28 cellular contexts compared by ENCODE assay signal in genomic region chr18:26722582-26722931, GRCh38.
"Had no signal": no experiment of that assay in that cellular context is flagged by ENCODE, and none has a peak within 500 bp of the region (broad histone marks: within the 10 kb centered on the region; RNA-seq: fewer than 3 reads in every experiment).

No MANE protein-coding gene starts in this region.

- H3K4me1 Mint-ChIP-seq: naive B cell; natural killer cell; nephron progenitor cell; stimulated activated effector memory CD8-positive, alpha-beta T cell treated with anti-CD3 and anti-CD28 coated beads, Interleukin-12 subunit alpha, Interleukin-12 subunit beta, amount 100 ng/mL, for 72 hours had no signal

- H3K27me3 Mint-ChIP-seq: naive B cell; stimulated activated naive CD8-positive, alpha-beta T cell treated with anti-CD3 and anti-CD28 coated beads, Interleukin-15, Interleukin-2, amounts not matched to agents 100 ng/mL and 50 ng/mL, for 24 hours had no signal

- H3K4me1 ChIP-seq: lower lobe of right lung, parathyroid adenoma, right atrium auricular region, sigmoid colon, suprapubic skin, tibial nerve, uterus had no signal

- H3K27me3 ChIP-seq: left lung, neutrophil, right atrium auricular region, sigmoid colon, spleen, suprapubic skin, tibial nerve, uterus had no signal

- H3K9me3 ChIP-seq: left lung, lower lobe of right lung, neutrophil, right atrium auricular region, sigmoid colon, spleen, suprapubic skin, thoracic aorta, tibial nerve, uterus had no signal

- H3K4me3 ChIP-seq: left lung, lower lobe of right lung, neural progenitor cell, right atrium auricular region, sigmoid colon, spleen, suprapubic skin, thoracic aorta, tibial nerve, uterus had no signal

- DNase-seq: hippocampal formation; kidney glomerular epithelial cell; left cardiac atrium; left lung; lower lobe of right lung; mesendoderm; naive B cell; natural killer cell; occipital lobe; sigmoid colon; small intestine; spleen; stimulated activated CD4-positive, alpha-beta T cell treated with anti-CD3 and anti-CD28 coated beads, Interleukin-4, amount 100 ng/mL, for 24 hours; stimulated activated naive CD4-positive, alpha-beta T cell; uterus had no signal

- H3K27ac ChIP-seq: left lung, lower lobe of right lung, neural progenitor cell, neutrophil, parathyroid adenoma, right atrium auricular region, sigmoid colon, spleen, suprapubic skin, thoracic aorta, tibial nerve, uterus had no signal

- H3K4me3 Mint-ChIP-seq: mesothelial cell of epicardium; naive B cell; natural killer cell; nephron progenitor cell; neural progenitor cell; stimulated activated effector memory CD8-positive, alpha-beta T cell treated with anti-CD3 and anti-CD28 coated beads, Interleukin-12 subunit alpha, Interleukin-12 subunit beta, amount 100 ng/mL, for 72 hours; stimulated activated naive CD8-positive, alpha-beta T cell treated with anti-CD3 and anti-CD28 coated beads, Interleukin-15, Interleukin-2, amounts not matched to agents 100 ng/mL and 50 ng/mL, for 24 hours; type B pancreatic cell had no signal

- FAIRE-seq: keratinocyte, small intestine had no signal

- ATAC-seq: left cardiac atrium; left lung; lower lobe of right lung; natural killer cell; stimulated activated effector memory CD8-positive, alpha-beta T cell treated with anti-CD3 and anti-CD28 coated beads, Interleukin-12 subunit alpha, Interleukin-12 subunit beta, amount 100 ng/mL, for 72 hours had no signal

- H3K9me3 Mint-ChIP-seq: mesothelial cell of epicardium; nephron progenitor cell; neural progenitor cell; stimulated activated naive CD8-positive, alpha-beta T cell treated with anti-CD3 and anti-CD28 coated beads, Interleukin-15, Interleukin-2, amounts not matched to agents 100 ng/mL and 50 ng/mL, for 24 hours; type B pancreatic cell had no signal

- H3K36me3 ChIP-seq: left lung, lower lobe of right lung, neural progenitor cell, neutrophil, right atrium auricular region, sigmoid colon, spleen, suprapubic skin, thoracic aorta, tibial nerve, uterus had no signal

- H3K27ac Mint-ChIP-seq: mesothelial cell of epicardium; naive B cell; natural killer cell; nephron progenitor cell; stimulated activated effector memory CD8-positive, alpha-beta T cell treated with anti-CD3 and anti-CD28 coated beads, Interleukin-12 subunit alpha, Interleukin-12 subunit beta, amount 100 ng/mL, for 72 hours; stimulated activated naive CD8-positive, alpha-beta T cell treated with anti-CD3 and anti-CD28 coated beads, Interleukin-15, Interleukin-2, amounts not matched to agents 100 ng/mL and 50 ng/mL, for 24 hours; type B pancreatic cell had no signal

- H3K36me3 Mint-ChIP-seq: mesothelial cell of epicardium; naive B cell; natural killer cell; neural progenitor cell; stimulated activated effector memory CD8-positive, alpha-beta T cell treated with anti-CD3 and anti-CD28 coated beads, Interleukin-12 subunit alpha, Interleukin-12 subunit beta, amount 100 ng/mL, for 72 hours; type B pancreatic cell had no signal
